In the genomic region with DNA sequence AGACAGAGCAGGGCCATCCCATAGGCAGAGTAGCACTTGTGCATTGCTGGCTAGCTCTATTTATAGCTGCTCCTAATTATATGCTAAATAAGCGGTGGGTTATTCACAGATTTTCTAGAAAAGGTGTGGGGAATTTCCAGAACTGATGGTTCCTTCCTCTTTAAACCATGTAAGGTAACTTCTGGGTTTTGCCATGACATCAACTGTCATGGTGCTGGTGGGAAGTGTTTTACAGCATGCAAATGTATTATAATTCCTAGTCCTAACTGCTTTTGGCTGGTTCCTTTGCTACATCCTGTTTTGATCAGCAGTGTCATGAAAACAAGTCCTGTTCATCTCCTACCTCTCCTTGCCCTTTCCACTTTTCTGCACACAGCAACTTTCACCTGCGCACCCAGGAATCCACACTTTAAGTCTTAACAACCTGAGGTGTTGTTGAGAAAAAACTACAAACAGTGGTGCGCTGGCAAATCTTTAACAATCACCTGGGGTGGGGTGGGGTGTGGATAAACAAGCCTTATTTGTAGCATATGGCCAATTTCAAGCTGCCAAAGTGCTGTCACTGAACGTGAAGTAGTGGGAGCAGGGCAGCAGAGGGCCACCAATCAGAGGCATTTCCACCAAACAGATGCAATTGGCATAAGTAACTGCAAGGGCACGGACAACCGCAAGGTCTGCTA, we compare ENCODE assay signal across 38 cellular contexts. TPM values are rescaled to one million over a fixed set of nuclear protein-coding genes. Genes with fewer than 3 reads are reported as not detected.
DNase-seq lines count a peak whose midpoint lies in the region; ATAC-seq and TF ChIP-seq lines count a peak whose summit lies in the region.
"Had no signal": no experiment of that assay in that cellular context is flagged by ENCODE, and none has a peak within 500 bp of the region (broad histone marks: within the 10 kb centered on the region; RNA-seq: fewer than 3 reads in every experiment).

No MANE protein-coding gene starts in this region.

- H4K20me1 ChIP-seq in OCI-LY3 (ENCODE audit: insufficient read depth, low read length) (no peaks in the 10 kb centered on the region), osteoblast (ENCODE audit: insufficient read depth, low read length) (no peaks in the 10 kb centered on the region)

- no peak for TF ChIP-seq CTCF in OCI-LY3 (IDR thresholded peaks at IDR 0.05; ENCODE audit: low read depth, low read length)
- TF ChIP-seq CTCF in osteoblast (IDR thresholded peaks at IDR 0.05; ENCODE audit: extremely low read depth, low read depth, low read length): no peak

- 0 out of 2 replicates have a peak overlapping the region, but pooled peaks have one; percentile 5 for H3K4me3 ChIP-seq in OCI-LY3 (ENCODE audit: low read length)
- no peak overlapping the region for H3K4me3 ChIP-seq in osteoblast (ENCODE audit: insufficient read depth, low read length)
- H3K4me3 ChIP-seq: ascending aorta, cardiac muscle cell, coronary artery, lung had no signal

- H3K9ac ChIP-seq in OCI-LY3 (ENCODE audit: low read length): no peak overlapping the region; the same call in 1 of the 2 replicates
- H3K9ac ChIP-seq: SK-N-SH had no signal

- peak overlapping the region; percentile 11; the same call in 1 of the 2 replicates for H2AFZ ChIP-seq in OCI-LY3 (ENCODE audit: low read depth, low read length)
- H2AFZ ChIP-seq in osteoblast (ENCODE audit: low read length): no peak overlapping the region

- H3K36me3 ChIP-seq in OCI-LY3 (replicated peaks; ENCODE audit: low read depth, low read length) (peaks cover 20% of the 10 kb centered on the region), osteoblast (ENCODE audit: insufficient read depth, low read length) (no peaks in the 10 kb centered on the region)
- H3K36me3 ChIP-seq: ascending aorta, cardiac muscle cell had no signal

- H3K4me1 ChIP-seq in OCI-LY3 (ENCODE audit: low read length) (peaks cover 26% of the 10 kb centered on the region), osteoblast (ENCODE audit: insufficient read depth, low read length) (no peaks in the 10 kb centered on the region)
- H3K4me1 ChIP-seq: ascending aorta had no signal

- peaks cover 17% of the 10 kb centered on the region for H3K9me3 ChIP-seq in OCI-LY3 (ENCODE audit: insufficient read depth, low read length)
- H3K9me3 ChIP-seq in osteoblast (ENCODE audit: low read depth, low read length): no peaks in the 10 kb centered on the region
- H3K9me3 ChIP-seq: ascending aorta, SK-N-SH had no signal

- ATAC-seq in HG03342 (IDR thresholded peaks at IDR 0.05; ENCODE audit: unreplicated experiment): peak; percentile 52
- peak; percentile 36 to 60 for ATAC-seq in naive B cell (ENCODE audit: low read depth in 2 of 2)
- ATAC-seq: left cardiac atrium; natural killer cell treated with Interleukin-12 subunit alpha and Interleukin-12 subunit beta and Interleukin-15 and Interleukin-18, amount 100 ng/mL, for 72 hours had no signal

- peak; percentile 2 for DNase-seq in NCI-H2171 treated with DMSO at 0.1 percent for 48 hours (lab: John Stamatoyannopoulos, UW)
- DNase-seq in NCI-H2171 (lab: John Stamatoyannopoulos, UW): no peak
- no peak for DNase-seq in naive B cell
- DNase-seq in osteoblast (ENCODE audit: insufficient read length, low spot score, missing footprints): no peak
- DNase-seq in NCI-H187 treated with DMSO at 0.1 percent for 48 hours (lab: John Stamatoyannopoulos, UW): no peak
- DNase-seq in activated naive CD4-positive, alpha-beta T cell (lab: John Stamatoyannopoulos, UW): no peak
- DNase-seq: activated CD4-positive, alpha-beta memory T cell treated with anti-CD3 and anti-CD28 coated beads, Interleukin-2, amount 10 ng/mL, durations not matched to agents 7 days and 5 days; COR-L47; DMS53; effector memory CD4-positive, alpha-beta T cell; hypothalamus; immature natural killer cell; left cardiac atrium; NCI-H1092 treated with DMSO at 0.1 percent for 48 hours; NCI-H2029 treated with DMSO at 0.1 percent for 48 hours; NCI-H226; NCI-H774; occipital lobe; SK-N-SH; stimulated activated CD4-positive, alpha-beta T cell treated with anti-CD3 and anti-CD28 coated beads, Interleukin-4, amount 100 ng/mL, for 1 hour; trophoblast cell had no signal

- H3K4me2 ChIP-seq in OCI-LY3 (ENCODE audit: low read length) (peak overlapping the region; percentile 22), osteoblast (ENCODE audit: insufficient read depth, low read length) (no peak overlapping the region)
- H3K4me2 ChIP-seq: SK-N-SH had no signal

- no peaks in the 10 kb centered on the region for H3K79me2 ChIP-seq in OCI-LY3 (ENCODE audit: low read length)
- no peaks in the 10 kb centered on the region for H3K79me2 ChIP-seq in osteoblast (ENCODE audit: insufficient read depth, low read length)

- H3K4me3 Mint-ChIP-seq in naive B cell: peak overlapping the region in 1 of 8 donors; percentile 71
- H3K4me3 Mint-ChIP-seq: activated CD4-positive, alpha-beta memory T cell treated with anti-CD3 and anti-CD28 coated beads, Interleukin-2, amount 10 ng/mL, durations not matched to agents 7 days and 5 days; activated naive CD8-positive, alpha-beta T cell; immature natural killer cell; natural killer cell treated with Interleukin-12 subunit alpha and Interleukin-12 subunit beta and Interleukin-15 and Interleukin-18, amount 100 ng/mL, for 72 hours; T-helper 1 cell treated with Interleukin-12 subunit alpha and Interleukin-12 subunit beta and Interleukin-4 antibody, amounts not matched to agents 30 μg/mL and 1 μg/mL, for 36 hours had no signal

- peak overlapping the region in 1 of 6 donors; percentile 35 for H3K27ac Mint-ChIP-seq in naive B cell
- H3K27ac Mint-ChIP-seq: activated CD4-positive, alpha-beta memory T cell treated with anti-CD3 and anti-CD28 coated beads, Interleukin-2, amount 10 ng/mL, durations not matched to agents 7 days and 5 days; activated naive CD8-positive, alpha-beta T cell; immature natural killer cell; natural killer cell treated with Interleukin-12 subunit alpha and Interleukin-12 subunit beta and Interleukin-15 and Interleukin-18, amount 100 ng/mL, for 72 hours; T-helper 1 cell treated with Interleukin-12 subunit alpha and Interleukin-12 subunit beta and Interleukin-4 antibody, amounts not matched to agents 30 μg/mL and 1 μg/mL, for 36 hours had no signal

- no peaks in the 10 kb centered on the region for H3K36me3 Mint-ChIP-seq in naive B cell
- H3K36me3 Mint-ChIP-seq: activated naive CD8-positive, alpha-beta T cell; immature natural killer cell; natural killer cell treated with Interleukin-12 subunit alpha and Interleukin-12 subunit beta and Interleukin-15 and Interleukin-18, amount 100 ng/mL, for 72 hours had no signal

- H3K4me1 Mint-ChIP-seq in naive B cell: peaks cover 0 to 13% (median 5%) of the 10 kb centered on the region in 3 donors
- H3K4me1 Mint-ChIP-seq: activated CD4-positive, alpha-beta memory T cell treated with anti-CD3 and anti-CD28 coated beads, Interleukin-2, amount 10 ng/mL, durations not matched to agents 7 days and 5 days; immature natural killer cell had no signal

- peaks cover 23 to 32% (median 28%) of the 10 kb centered on the region in 3 donors for H3K27me3 Mint-ChIP-seq in naive B cell

- H3K27ac ChIP-seq in OCI-LY3 (ENCODE audit: low read length) (peak overlapping the region; percentile 34), osteoblast (ENCODE audit: low read depth, low read length) (no peak overlapping the region)
- H3K27ac ChIP-seq: 22Rv1, ascending aorta, C4-2B, cardiac muscle cell, coronary artery had no signal

- peaks cover 4 to 28% (median 6%) of the 10 kb centered on the region in 7 donors for H3K9me3 Mint-ChIP-seq in naive B cell
- H3K9me3 Mint-ChIP-seq: activated CD4-positive, alpha-beta memory T cell treated with anti-CD3 and anti-CD28 coated beads, Interleukin-2, amount 10 ng/mL, durations not matched to agents 7 days and 5 days; T-helper 1 cell treated with Interleukin-12 subunit alpha and Interleukin-12 subunit beta and Interleukin-4 antibody, amounts not matched to agents 30 μg/mL and 1 μg/mL, for 36 hours had no signal

- no peaks in the 10 kb centered on the region for H3K27me3 ChIP-seq in OCI-LY3 (ENCODE audit: low read depth, low read length)
- no peaks in the 10 kb centered on the region for H3K27me3 ChIP-seq in osteoblast (ENCODE audit: insufficient read depth, low read length)
- H3K27me3 ChIP-seq: ascending aorta, cardiac muscle cell had no signal

RNA-seq across cellular contexts. Expression of a gene that starts 33.4 kb away (rescaled TPM):
- not detected for polyA plus RNA-seq in naive B cell (ENCODE audit: low read depth in 6 of 6)
- not detected in 2 replicates for total RNA-seq in osteoblast
- total RNA-seq: activated CD4-positive, alpha-beta memory T cell treated with anti-CD3 and anti-CD28 coated beads, Interleukin-2, amount 10 ng/mL, durations not matched to agents 7 days and 5 days; ascending aorta; cardiac muscle cell; epithelial cell of proximal tubule; glomerular endothelial cell; HT-29; left cardiac atrium; lung; mononuclear cell; natural killer cell treated with Interleukin-12 subunit alpha and Interleukin-12 subunit beta and Interleukin-15 and Interleukin-18, amount 100 ng/mL, for 72 hours; occipital lobe; pulmonary artery endothelial cell; subcutaneous adipose tissue had no signal
- polyA plus RNA-seq: cardiac muscle cell, immature natural killer cell, lung, SK-N-SH had no signal
